ENCODE assay signal across 19 cellular contexts in the genomic region with DNA sequence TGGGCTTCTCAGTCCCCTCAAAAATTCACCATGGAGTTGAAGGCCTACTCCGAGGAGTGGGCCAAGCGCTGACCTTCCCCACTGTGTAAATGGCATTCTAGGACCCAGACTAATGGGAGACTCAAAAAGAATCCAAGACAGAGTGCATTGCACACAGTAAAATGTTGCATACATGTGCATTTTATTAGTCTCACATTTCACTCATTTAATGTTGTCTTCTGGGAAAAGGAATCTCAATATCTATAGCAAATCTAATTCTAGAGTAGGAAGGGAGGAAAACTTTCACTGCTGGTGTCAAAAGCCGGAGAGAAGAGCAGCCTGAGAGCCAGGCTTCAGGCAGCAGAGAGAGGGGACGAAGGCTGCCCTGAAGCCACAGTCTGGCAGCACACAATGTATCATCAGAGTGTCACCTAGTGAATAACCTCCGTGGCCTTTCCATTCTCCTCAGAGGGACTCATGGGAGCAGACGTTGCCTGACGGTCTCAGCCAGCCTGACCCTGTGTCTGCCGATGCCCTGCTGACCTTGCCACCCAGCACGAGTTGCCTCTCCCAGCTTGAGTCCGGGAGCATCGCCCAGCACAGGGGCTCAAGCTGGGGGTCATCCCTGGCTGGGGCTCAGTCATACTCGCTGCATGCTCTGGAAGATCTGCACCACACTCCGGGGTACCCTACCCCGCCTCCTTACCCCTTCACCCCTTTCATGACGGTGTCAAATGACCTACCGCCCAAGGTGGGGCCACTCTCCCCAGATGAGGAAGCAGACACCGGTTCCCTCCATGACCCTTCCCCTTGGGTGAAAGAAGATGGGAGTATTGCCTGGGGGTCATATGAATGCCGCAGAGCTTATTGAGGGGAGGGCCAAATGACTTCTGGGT. TPM values are rescaled to one million over a fixed set of nuclear protein-coding genes. Genes with fewer than 3 reads are reported as not detected.
"Had no signal": no experiment of that assay in that cellular context is flagged by ENCODE, and none has a peak within 500 bp of the region (broad histone marks: within the 10 kb centered on the region; RNA-seq: fewer than 3 reads in every experiment).

No MANE protein-coding gene starts in this region.

- H3K36me3 ChIP-seq: tibial nerve had no signal

- H3K4me1 ChIP-seq: foreskin keratinocyte had no signal

- DNase-seq: activated CD4-positive, alpha-beta T cell treated with anti-CD3 and anti-CD28 coated beads, Interleukin-2, amount 50 U/mL, for 4 hours; activated effector memory CD4-positive, alpha-beta T cell treated with Interleukin-2 at 50 U/mL for 16 hours; activated T-cell treated with anti-CD3 and anti-CD28 coated beads, Interleukin-2, amount 50 U/mL, for 1 hour; amniotic stem cell; endodermal cell; erythroblast; foreskin keratinocyte; mammary epithelial cell; stimulated activated CD4-positive, alpha-beta T cell treated with anti-CD3 and anti-CD28 coated beads, Interleukin-4, amount 100 ng/mL, for 1 hour; stimulated activated CD8-positive, alpha-beta memory T cell treated with anti-CD3 and anti-CD28 coated beads, Interleukin-4, amount 100 ng/mL, for 48 hours had no signal

- H3K4me3 Mint-ChIP-seq: activated naive CD4-positive, alpha-beta T cell treated with anti-CD3 and anti-CD28 coated beads, Interleukin-2, amount 50 U/mL, for 24 hours; endodermal cell; natural killer cell treated with Interleukin-12 subunit alpha and Interleukin-12 subunit beta and Interleukin-15 and Interleukin-18, amount 100 ng/mL, for 72 hours had no signal

- H3K27ac ChIP-seq: foreskin keratinocyte had no signal

- H3K27ac Mint-ChIP-seq: activated naive CD4-positive, alpha-beta T cell treated with anti-CD3 and anti-CD28 coated beads, Interleukin-2, amount 50 U/mL, for 24 hours; endodermal cell; natural killer cell treated with Interleukin-12 subunit alpha and Interleukin-12 subunit beta and Interleukin-15 and Interleukin-18, amount 100 ng/mL, for 72 hours had no signal

- H3K9me3 ChIP-seq: tibial nerve had no signal

- H3K27me3 Mint-ChIP-seq: activated naive CD4-positive, alpha-beta T cell treated with anti-CD3 and anti-CD28 coated beads, Interleukin-2, amount 50 U/mL, for 24 hours had no signal

- H3K9me3 Mint-ChIP-seq: activated naive CD4-positive, alpha-beta T cell treated with anti-CD3 and anti-CD28 coated beads, Interleukin-2, amount 50 U/mL, for 24 hours; endodermal cell; natural killer cell treated with Interleukin-12 subunit alpha and Interleukin-12 subunit beta and Interleukin-15 and Interleukin-18, amount 100 ng/mL, for 72 hours had no signal

- H3K4me1 Mint-ChIP-seq: activated naive CD4-positive, alpha-beta T cell treated with anti-CD3 and anti-CD28 coated beads, Interleukin-2, amount 50 U/mL, for 24 hours; endodermal cell had no signal

- H3K27me3 ChIP-seq: tibial nerve had no signal

- ATAC-seq: activated CD4-positive, CD25-positive, alpha-beta regulatory T cell treated with anti-CD3 and anti-CD28 coated beads, Interleukin-2, amount 50 U/mL, for 24 hours; foreskin keratinocyte; left lobe of liver had no signal

- H3K4me3 ChIP-seq: tibial nerve had no signal

RNA-seq across cellular contexts. Expression of gene POU2AF3, which starts 12.9 kb away (rescaled TPM):
- total RNA-seq: dermis microvascular lymphatic vessel endothelial cell; foreskin keratinocyte; natural killer cell treated with Interleukin-12 subunit alpha and Interleukin-12 subunit beta and Interleukin-15 and Interleukin-18, amount 100 ng/mL, for 72 hours; T-helper 2 cell treated with Interferon-gamma antibody and Interleukin-4, amounts not matched to agents 100 ng/mL and 5 ng/mL, for 36 hours had no signal
- polyA plus RNA-seq: foreskin keratinocyte, mammary epithelial cell had no signal

RNA-seq across cellular contexts. Expression of gene POU2AF2, which starts 39.9 kb away (rescaled TPM):
- total RNA-seq: cerebellum; dermis microvascular lymphatic vessel endothelial cell; endodermal cell; foreskin keratinocyte; left lobe of liver; mammary epithelial cell; natural killer cell treated with Interleukin-12 subunit alpha and Interleukin-12 subunit beta and Interleukin-15 and Interleukin-18, amount 100 ng/mL, for 72 hours; osteoblast; T-helper 2 cell treated with Interferon-gamma antibody and Interleukin-4, amounts not matched to agents 100 ng/mL and 5 ng/mL, for 36 hours had no signal
- polyA plus RNA-seq: foreskin keratinocyte, mammary epithelial cell had no signal
